ENCODE assay signal across 8 cellular contexts in genomic region chr3:196867507-196868296, GRCh38. TPM values are rescaled to one million over a fixed set of nuclear protein-coding genes. Genes with fewer than 3 reads are reported as not detected.
DNase-seq lines count a peak whose midpoint lies in the region; ATAC-seq and TF ChIP-seq lines count a peak whose summit lies in the region.

SENP5 (plus strand) TSS chr3:196867920; CDS start chr3:196885182, 17,262 bp downstream.

- no peaks in the 10 kb centered on the region for H3K9me3 ChIP-seq in WERI-Rb-1 (ENCODE audit: severe bottlenecking)
- H3K9me3 ChIP-seq in breast epithelium = no peaks in the 10 kb centered on the region
- H3K9me3 ChIP-seq in iPS-18c (ENCODE audit: control insufficient read depth, insufficient read depth, low read length) = peaks cover 2% of the 10 kb centered on the region
- H3K9me3 ChIP-seq in skeletal muscle tissue (ENCODE audit: control insufficient read depth in 3 of 3, low read length in 3 of 3) = no peaks in the 10 kb centered on the region

- intact Hi-C loops in breast epithelium (cut with DNase I; ENCODE audit: low total_unique reads) = no loop called here

- TF ChIP-seq POLR2A in GM18951 (IDR thresholded peaks at IDR 0.05; ENCODE audit: extremely low read depth, insufficient read depth, insufficient read length) = peak; percentile 98
- TF ChIP-seq POLR2A in breast epithelium (IDR thresholded peaks at IDR 0.05) = peak; percentile 68

- DNase-seq in AG08395 (ENCODE audit: low spot score) (peak; percentile 94), NCI-H2227 (lab: John Stamatoyannopoulos, UW; ENCODE audit: unreplicated experiment) (peak; percentile 95), WERI-Rb-1 (peak; percentile 74), breast epithelium (ENCODE audit: low spot score in 2 of 2) (peak; percentile 80 to 87)

- H3K27me3 ChIP-seq in WERI-Rb-1 (ENCODE audit: insufficient read depth, low read depth, severe bottlenecking) = no peaks in the 10 kb centered on the region
- H3K27me3 ChIP-seq in breast epithelium = no peaks in the 10 kb centered on the region
- no peaks in the 10 kb centered on the region for H3K27me3 ChIP-seq in skeletal muscle tissue (ENCODE audit: control insufficient read depth in 3 of 3, insufficient read depth in 3 of 3, low read length in 3 of 3)

- H3K4me1 ChIP-seq in breast epithelium (peaks cover 0 to 3% of the 10 kb centered on the region in 2 donors), skeletal muscle tissue (ENCODE audit: control insufficient read depth in 3 of 3, insufficient read depth in 3 of 3, low read length in 3 of 3) (peaks cover 13 to 19% (median 15%) of the 10 kb centered on the region in 3 donors)

- ATAC-seq in HG03175 (IDR thresholded peaks at IDR 0.05; ENCODE audit: unreplicated experiment) = peak; percentile 93

- TF ChIP-seq CTCF in WERI-Rb-1 (IDR thresholded peaks at IDR 0.05; ENCODE audit: low read depth, low read length) (no peak), breast epithelium (IDR thresholded peaks at IDR 0.05) (no peak)

- in situ Hi-C loops in GM18951 (cut with MboI; ENCODE audit: low sequenced_read_pairs, unreplicated experiment) = no loop called here

- H3K36me3 ChIP-seq in WERI-Rb-1 (no peaks in the 10 kb centered on the region), breast epithelium (no peaks in the 10 kb centered on the region), skeletal muscle tissue (ENCODE audit: control insufficient read depth in 3 of 3, insufficient read depth in 3 of 3, low read length in 3 of 3) (peaks cover 0 to 3% (median 0%) of the 10 kb centered on the region in 3 donors)

- H3K4me3 ChIP-seq in WERI-Rb-1 (ENCODE audit: low read depth, low read length) = peak within 1 kb of the TSS; percentile 75
- peak within 1 kb of the TSS; percentile 77 to 99 (median 88) for H3K4me3 ChIP-seq in breast epithelium
- H3K4me3 ChIP-seq in iPS-18c (ENCODE audit: insufficient read depth, low read depth, low read length) = peak within 1 kb of the TSS; percentile 90
- H3K4me3 ChIP-seq in skeletal muscle tissue (ENCODE audit: low read length in 3 of 3) = peak within 1 kb of the TSS; percentile 87 to 96 (median 95)

- H3K9ac ChIP-seq in skeletal muscle tissue (ENCODE audit: low read depth in 1 of 3, low read length in 3 of 3) = peak within 1 kb of the TSS; percentile 93 to 97 (median 96)

- peak within 1 kb of the TSS; percentile 78 for H3K27ac ChIP-seq in WERI-Rb-1
- H3K27ac ChIP-seq in breast epithelium = peak within 1 kb of the TSS; percentile 94 to 95
- H3K27ac ChIP-seq in skeletal muscle tissue (ENCODE audit: low read depth, low read length) = peak within 1 kb of the TSS; percentile 83

RNA-seq across cellular contexts. Expression of gene SENP5, which starts in this region (rescaled TPM):
- total RNA-seq in breast epithelium (10 to 100 TPM; 40.3 to 50.9 (median 40.5) TPM), skeletal muscle tissue (34.4 TPM)

Comparison
In these comparisons a context has a peak if more than half of its experiments do, and no peak if none do; other contexts are left out.
1. Peak in every context shown above with its lines: DNase-seq, ATAC-seq, H3K4me3 ChIP-seq and H3K27ac ChIP-seq.